In the genomic region with DNA sequence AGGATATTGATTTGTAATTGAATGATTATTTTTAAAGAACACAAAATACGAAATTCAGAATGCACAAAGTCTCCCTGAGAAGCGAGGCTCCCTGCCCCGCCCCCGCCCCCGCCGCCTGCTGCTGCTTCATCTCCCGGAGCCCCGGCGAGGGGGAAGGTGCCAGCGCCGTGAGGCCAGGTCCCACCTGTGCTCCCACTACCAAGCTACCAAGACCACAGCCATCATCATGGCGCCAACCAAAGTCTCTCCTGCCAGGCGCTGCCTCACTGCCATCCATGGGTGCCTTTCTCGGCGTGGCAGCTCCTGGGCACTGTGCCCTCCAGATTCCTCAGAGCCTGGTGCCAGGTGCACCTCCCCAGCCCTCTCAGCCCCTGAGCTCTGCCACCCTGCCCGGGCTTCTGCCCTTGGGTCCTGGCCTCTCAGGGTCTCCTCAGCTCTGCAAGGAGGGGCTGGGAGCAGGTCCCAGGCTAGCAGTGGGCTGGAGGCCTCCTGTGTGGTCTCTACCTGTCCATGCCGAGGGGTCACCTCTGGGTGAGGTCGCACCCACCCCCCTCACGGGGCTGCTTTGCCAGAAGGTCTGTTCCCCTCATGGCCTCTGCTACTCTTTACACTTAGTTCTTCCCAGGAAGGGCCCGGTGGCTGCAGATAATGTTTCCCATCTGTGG, we compare ENCODE assay signal across 26 cellular contexts. TPM values are rescaled to one million over a fixed set of nuclear protein-coding genes. Genes with fewer than 3 reads are reported as not detected.
A peak's percentile ranks its signal among the peaks of the same experiment; 100 is the strongest.
DNase-seq lines count a peak whose midpoint lies in the region; ATAC-seq and TF ChIP-seq lines count a peak whose summit lies in the region.
"Had no signal": no experiment of that assay in that cellular context is flagged by ENCODE, and none has a peak within 500 bp of the region (broad histone marks: within the 10 kb centered on the region; RNA-seq: fewer than 3 reads in every experiment).

No MANE protein-coding gene starts in this region.

- H3K36me3 ChIP-seq in lower lobe of right lung (no peaks in the 10 kb centered on the region), mammary epithelial cell (ENCODE audit: insufficient read depth, low read length) (no peaks in the 10 kb centered on the region)
- H3K36me3 ChIP-seq: BE2C, BLaER1 had no signal

- H3K27me3 ChIP-seq in lower lobe of right lung (ENCODE audit: low read depth): no peaks in the 10 kb centered on the region
- H3K27me3 ChIP-seq in mammary epithelial cell (ENCODE audit: insufficient read depth, low read length): no peaks in the 10 kb centered on the region
- H3K27me3 ChIP-seq: BE2C, BLaER1 had no signal

- no peak for DNase-seq in stimulated activated naive CD8-positive, alpha-beta T cell treated with anti-CD3 and anti-CD28 coated beads, Interleukin-15, amount 100 ng/mL, for 72 hours
- no peak for DNase-seq in stimulated activated naive CD8-positive, alpha-beta T cell treated with anti-CD3 and anti-CD28 coated beads, Interleukin-15, Interleukin-2, amounts not matched to agents 100 U/mL and 50 U/mL, for 24 hours
- peak; percentile 90 for DNase-seq in chondrocyte (ENCODE audit: low spot score)
- DNase-seq in lower lobe of right lung: peak; percentile 36
- DNase-seq in NCI-H510A (lab: John Stamatoyannopoulos, UW): no peak
- DNase-seq in mammary epithelial cell: no peak
- DNase-seq: 8988T; ACHN; BE2C; C1 segment of cervical spinal cord; CD4-positive, alpha-beta memory T cell; CD4-positive, CD25-positive, alpha-beta regulatory T cell; COR-L47; DMS 273 treated with DMSO at 0.1 percent for 48 hours; DMS153; DMS53; DMS79; DND-41; EL; GDM1 had no signal

- peaks cover 13% of the 10 kb centered on the region for H3K4me1 Mint-ChIP-seq in stimulated activated naive CD8-positive, alpha-beta T cell treated with anti-CD3 and anti-CD28 coated beads, Interleukin-15, amount 100 ng/mL, for 72 hours
- H3K4me1 Mint-ChIP-seq in chondrocyte (ENCODE audit: low read depth): no peaks in the 10 kb centered on the region
- H3K4me1 Mint-ChIP-seq: CD14-positive monocyte; CD4-positive, alpha-beta memory T cell; CD4-positive, CD25-positive, alpha-beta regulatory T cell; CD8-positive, alpha-beta memory T cell had no signal

- peaks cover 0 to 13% of the 10 kb centered on the region in 2 donors for H3K9me3 Mint-ChIP-seq in stimulated activated naive CD8-positive, alpha-beta T cell treated with anti-CD3 and anti-CD28 coated beads, Interleukin-15, amount 100 ng/mL, for 72 hours
- peaks cover 19% of the 10 kb centered on the region for H3K9me3 Mint-ChIP-seq in chondrocyte (ENCODE audit: low read depth)

- no peaks in the 10 kb centered on the region for H3K36me3 Mint-ChIP-seq in chondrocyte (ENCODE audit: low read depth)
- H3K36me3 Mint-ChIP-seq: CD14-positive monocyte; CD4-positive, alpha-beta memory T cell; CD4-positive, CD25-positive, alpha-beta regulatory T cell; CD8-positive, alpha-beta memory T cell had no signal

- dilution Hi-C loops in mammary epithelial cell (cut with HindIII; ENCODE audit: low sequenced_read_pairs): no loop called here

- in situ Hi-C loops in mammary epithelial cell (cut with MboI; ENCODE audit: low sequenced_read_pairs in 2 of 2): no loop called here

- no peak overlapping the region for H3K4me3 Mint-ChIP-seq in stimulated activated naive CD8-positive, alpha-beta T cell treated with anti-CD3 and anti-CD28 coated beads, Interleukin-15, amount 100 ng/mL, for 72 hours
- no peak overlapping the region for H3K4me3 Mint-ChIP-seq in chondrocyte (ENCODE audit: unreplicated experiment)
- H3K4me3 Mint-ChIP-seq: CD14-positive monocyte; CD4-positive, alpha-beta memory T cell; CD4-positive, CD25-positive, alpha-beta regulatory T cell; CD8-positive, alpha-beta memory T cell had no signal

- H3K4me3 ChIP-seq in lower lobe of right lung (no peak overlapping the region), mammary epithelial cell (replicated peaks in 1 of 3; ENCODE audit: insufficient read depth in 1 of 3, low read depth in 2 of 3, low read length in 3 of 3) (no peak overlapping the region)
- H3K4me3 ChIP-seq: BLaER1, GM12878 had no signal

- H3K27ac ChIP-seq in lower lobe of right lung: no peak overlapping the region
- no peak overlapping the region for H3K27ac ChIP-seq in mammary epithelial cell (ENCODE audit: insufficient read depth, low read depth, low read length)
- H3K27ac ChIP-seq: BLaER1 had no signal

- BruUV-seq in mammary epithelial cell (replicated peaks; lab: Mats Ljungman, UMichigan): no TSS peak

- intact Hi-C loops in lower lobe of right lung (cut with DNase I) (no loop called here), mammary epithelial cell (cut with micrococcal nuclease) (no loop called here)

- no peak overlapping the region for H3K9ac ChIP-seq in mammary epithelial cell (ENCODE audit: insufficient read depth, low read length)
- H3K9ac ChIP-seq: BLaER1 had no signal

- H2AFZ ChIP-seq in mammary epithelial cell (ENCODE audit: low read depth, low read length): no peak overlapping the region

- H3K9me3 ChIP-seq in lower lobe of right lung (no peaks in the 10 kb centered on the region), mammary epithelial cell (replicated peaks; ENCODE audit: insufficient read depth, low read length) (peaks cover 38% of the 10 kb centered on the region)
- H3K9me3 ChIP-seq: BE2C had no signal

- H3K4me2 ChIP-seq in mammary epithelial cell (ENCODE audit: insufficient read depth, low read depth, low read length): no peak overlapping the region
- H3K4me2 ChIP-seq: BLaER1 had no signal

- H3K27me3 Mint-ChIP-seq in stimulated activated naive CD8-positive, alpha-beta T cell treated with anti-CD3 and anti-CD28 coated beads, Interleukin-15, amount 100 ng/mL, for 72 hours: no peaks in the 10 kb centered on the region
- no peaks in the 10 kb centered on the region for H3K27me3 Mint-ChIP-seq in chondrocyte (ENCODE audit: low read depth)
- H3K27me3 Mint-ChIP-seq: CD4-positive, alpha-beta memory T cell; CD4-positive, CD25-positive, alpha-beta regulatory T cell had no signal

- no peaks in the 10 kb centered on the region for H4K20me1 ChIP-seq in mammary epithelial cell (ENCODE audit: insufficient read depth, low read length)
- H4K20me1 ChIP-seq: BLaER1 had no signal

- 66% methylated on average over 15 of the region's 20 CpGs for whole genome bisulfite sequencing in mammary epithelial cell (ENCODE audit: low coverage, missing lambda C conversion rate)

- no peaks in the 10 kb centered on the region for H3K79me2 ChIP-seq in mammary epithelial cell (ENCODE audit: insufficient read depth, low read length)

- TF ChIP-seq CTCF in chondrocyte (IDR thresholded peaks at IDR 0.05): no peak
- no peak for TF ChIP-seq CTCF in lower lobe of right lung (IDR thresholded peaks at IDR 0.05)
- TF ChIP-seq CTCF in mammary epithelial cell (conservative IDR thresholded peaks at IDR 0.05 in 1 of 2, IDR thresholded peaks at IDR 0.05 in 1 of 2; ENCODE audit: extremely low read depth in 1 of 2, insufficient read depth in 1 of 2, low read depth in 1 of 2, low read length in 2 of 2): no peak

- H3K4me1 ChIP-seq in lower lobe of right lung (no peaks in the 10 kb centered on the region), mammary epithelial cell (ENCODE audit: insufficient read depth, low read length) (no peaks in the 10 kb centered on the region)
- H3K4me1 ChIP-seq: BE2C had no signal

- H3K27ac Mint-ChIP-seq in stimulated activated naive CD8-positive, alpha-beta T cell treated with anti-CD3 and anti-CD28 coated beads, Interleukin-15, amount 100 ng/mL, for 72 hours: peak overlapping the region; percentile 76 to 93
- H3K27ac Mint-ChIP-seq in chondrocyte (ENCODE audit: unreplicated experiment): no peak overlapping the region
- H3K27ac Mint-ChIP-seq: CD14-positive monocyte; CD4-positive, alpha-beta memory T cell; CD4-positive, CD25-positive, alpha-beta regulatory T cell had no signal

- CTCF ChIA-PET in mammary epithelial cell (lab: Charles Lee; ENCODE audit: low non-redundant PET): no interaction called here

- no peak for ATAC-seq in stimulated activated naive CD8-positive, alpha-beta T cell treated with anti-CD3 and anti-CD28 coated beads, Interleukin-15, amount 100 ng/mL, for 72 hours
- no peak for ATAC-seq in stimulated activated naive CD8-positive, alpha-beta T cell treated with anti-CD3 and anti-CD28 coated beads, Interleukin-15, Interleukin-2, amounts not matched to agents 100 U/mL and 50 U/mL, for 24 hours
- ATAC-seq in lower lobe of right lung (no peak), HG02588 (IDR thresholded peaks at IDR 0.05; ENCODE audit: unreplicated experiment) (no peak)
- ATAC-seq: GM12878 had no signal

RNA-seq across cellular contexts. Expression of gene TTC34, which starts 29.4 kb away (rescaled TPM):
- total RNA-seq in chondrocyte (0.60 to 1.8 TPM (median 0.67 TPM) in 3 replicates), lower lobe of right lung (2.6 TPM), mammary epithelial cell (under 1 TPM; 0.17 to 0.75 TPM)
- 0.03 TPM for polyA plus RNA-seq in mammary epithelial cell
- not detected for polyA minus RNA-seq in mammary epithelial cell
- total RNA-seq: Daoy had no signal

Comparison
In these comparisons a context has a peak if more than half of its experiments do, and no peak if none do; other contexts are left out.
1. DNase-seq: peak in chondrocyte (single experiment) and lower lobe of right lung (single experiment); none in stimulated activated naive CD8-positive, alpha-beta T cell treated with anti-CD3 and anti-CD28 coated beads, Interleukin-15, amount 100 ng/mL, for 72 hours (0 of 2), stimulated activated naive CD8-positive, alpha-beta T cell treated with anti-CD3 and anti-CD28 coated beads, Interleukin-15, Interleukin-2, amounts not matched to agents 100 U/mL and 50 U/mL, for 24 hours (single experiment), NCI-H510A (single experiment) and mammary epithelial cell (single experiment).